21 cellular contexts compared by ENCODE assay signal in the genomic region with DNA sequence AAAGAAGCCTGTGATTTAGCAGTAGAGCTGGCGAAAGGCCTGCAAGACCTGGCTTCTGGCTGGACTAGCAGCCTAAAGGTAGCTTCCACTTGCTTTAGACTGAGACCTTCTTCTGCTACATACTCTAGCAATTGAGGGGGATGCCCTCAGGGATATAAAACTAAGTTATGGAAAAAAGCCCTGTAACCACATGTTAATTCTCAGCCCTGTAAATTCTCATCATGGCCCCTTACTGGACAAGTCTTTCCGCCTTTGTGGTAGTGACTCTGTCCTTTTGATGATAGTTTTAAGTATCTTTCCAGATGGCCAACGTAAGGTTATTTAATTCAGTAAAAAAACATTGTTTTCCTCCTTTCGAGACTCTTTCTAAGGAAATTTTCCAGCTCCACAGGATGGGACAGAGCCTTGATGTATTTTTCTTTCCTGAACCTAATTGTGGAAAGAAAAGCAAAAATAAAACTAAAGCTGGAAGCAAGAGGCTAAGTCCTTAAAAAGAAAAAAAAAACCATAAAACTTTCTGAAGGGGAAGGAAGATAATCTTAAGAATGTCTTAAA. TPM values are rescaled to one million over a fixed set of nuclear protein-coding genes. Genes with fewer than 3 reads are reported as not detected.
DNase-seq lines count a peak whose midpoint lies in the region; ATAC-seq and TF ChIP-seq lines count a peak whose summit lies in the region.
"Had no signal": no experiment of that assay in that cellular context is flagged by ENCODE, and none has a peak within 500 bp of the region (broad histone marks: within the 10 kb centered on the region; RNA-seq: fewer than 3 reads in every experiment).

No MANE protein-coding gene starts in this region.

- no peak for TF ChIP-seq EP300 in esophagus muscularis mucosa (IDR thresholded peaks at IDR 0.05)

- intact Hi-C loops in esophagus muscularis mucosa (cut with DNase I): no loop called here

- no peaks in the 10 kb centered on the region for H3K27me3 Mint-ChIP-seq in osteocyte (ENCODE audit: unreplicated experiment)
- peaks cover 2% of the 10 kb centered on the region for H3K27me3 Mint-ChIP-seq in activated naive CD8-positive, alpha-beta T cell treated with anti-CD3 and anti-CD28 coated beads, Interleukin-2, amount 50 U/mL, for 24 hours
- H3K27me3 Mint-ChIP-seq: activated CD4-positive, alpha-beta memory T cell treated with anti-CD3 and anti-CD28 coated beads, Interleukin-2, amount 10 ng/mL, durations not matched to agents 7 days and 5 days; natural killer cell treated with Interleukin-12 subunit alpha and Interleukin-12 subunit beta and Interleukin-15 and Interleukin-18, amount 100 ng/mL, for 72 hours had no signal

- H3K9me3 Mint-ChIP-seq in osteocyte (ENCODE audit: unreplicated experiment): peaks cover 8% of the 10 kb centered on the region
- H3K9me3 Mint-ChIP-seq in activated naive CD8-positive, alpha-beta T cell treated with anti-CD3 and anti-CD28 coated beads, Interleukin-2, amount 50 U/mL, for 24 hours: peaks cover 14% of the 10 kb centered on the region

- ATAC-seq in activated naive CD8-positive, alpha-beta T cell treated with anti-CD3 and anti-CD28 coated beads, Interleukin-2, amount 50 U/mL, for 24 hours: no peak
- ATAC-seq in GM21528 (IDR thresholded peaks at IDR 0.05; ENCODE audit: low FRiP score, unreplicated experiment): no peak
- ATAC-seq: natural killer cell treated with Interleukin-12 subunit alpha and Interleukin-12 subunit beta and Interleukin-15 and Interleukin-18, amount 100 ng/mL, for 72 hours had no signal

- no peaks in the 10 kb centered on the region for H3K36me3 ChIP-seq in esophagus muscularis mucosa
- H3K36me3 ChIP-seq: spleen had no signal

- no peak for TF ChIP-seq CTCF in AG10803 (conservative IDR thresholded peaks at IDR 0.05; ENCODE audit: low read length)
- TF ChIP-seq CTCF in esophagus muscularis mucosa (IDR thresholded peaks at IDR 0.05): no peak
- TF ChIP-seq CTCF in osteocyte (IDR thresholded peaks at IDR 0.05): no peak

- no peak for TF ChIP-seq POLR2A in esophagus muscularis mucosa (IDR thresholded peaks at IDR 0.05; ENCODE audit: low read depth)

- peaks cover 36% of the 10 kb centered on the region for H3K4me1 Mint-ChIP-seq in osteocyte (ENCODE audit: unreplicated experiment)
- H3K4me1 Mint-ChIP-seq in activated naive CD8-positive, alpha-beta T cell treated with anti-CD3 and anti-CD28 coated beads, Interleukin-2, amount 50 U/mL, for 24 hours: peaks cover 2% of the 10 kb centered on the region
- H3K4me1 Mint-ChIP-seq: activated CD4-positive, alpha-beta memory T cell treated with anti-CD3 and anti-CD28 coated beads, Interleukin-2, amount 10 ng/mL, durations not matched to agents 7 days and 5 days had no signal

- H3K4me3 Mint-ChIP-seq in osteocyte (ENCODE audit: unreplicated experiment): no peak overlapping the region
- no peak overlapping the region for H3K4me3 Mint-ChIP-seq in activated naive CD8-positive, alpha-beta T cell treated with anti-CD3 and anti-CD28 coated beads, Interleukin-2, amount 50 U/mL, for 24 hours
- H3K4me3 Mint-ChIP-seq: activated B cell treated with CpG ODN at 0.5 μM for 24 hours; activated CD4-positive, alpha-beta memory T cell treated with anti-CD3 and anti-CD28 coated beads, Interleukin-2, amount 10 ng/mL, durations not matched to agents 7 days and 5 days; activated T-cell treated with anti-CD3 and anti-CD28 coated beads, Interleukin-2, amount 50 U/mL, for 24 hours; natural killer cell treated with Interleukin-12 subunit alpha and Interleukin-12 subunit beta and Interleukin-15 and Interleukin-18, amount 100 ng/mL, for 72 hours had no signal

- H3K9me3 ChIP-seq in esophagus muscularis mucosa: peaks cover 0 to 8% (median 0%) of the 10 kb centered on the region in 4 donors

- H3K4me1 ChIP-seq in esophagus muscularis mucosa: peaks cover 8 to 17% (median 14%) of the 10 kb centered on the region in 4 donors

- DNase-seq in AG10803 (ENCODE audit: low read depth): peak; percentile 47
- peak; percentile 53 for DNase-seq in M059J (ENCODE audit: low read depth)
- peak; percentile 29 for DNase-seq in esophagus muscularis mucosa (ENCODE audit: extremely low spot score)
- no peak for DNase-seq in osteocyte (ENCODE audit: extremely low spot score, unreplicated experiment)
- DNase-seq in activated CD4-positive, alpha-beta T cell treated with anti-CD3 and anti-CD28 coated beads for 4 hours: no peak
- no peak for DNase-seq in GF-D8 (lab: John Stamatoyannopoulos, UW)
- DNase-seq in activated naive CD8-positive, alpha-beta T cell treated with anti-CD3 and anti-CD28 coated beads, Interleukin-2, amount 50 U/mL, for 24 hours: no peak
- DNase-seq: activated B cell treated with CpG ODN at 0.5 μM for 24 hours; activated CD4-positive, alpha-beta memory T cell treated with anti-CD3 and anti-CD28 coated beads, Interleukin-2, amount 10 ng/mL, durations not matched to agents 7 days and 5 days; activated naive CD4-positive, alpha-beta T cell treated with anti-CD3 and anti-CD28 coated beads, Interleukin-2, amount 50 U/mL, for 16 hours; activated T-cell treated with anti-CD3 and anti-CD28 coated beads, Interleukin-2, amount 50 U/mL, for 24 hours; kidney; NCI-H1417; NCI-H2107; NCI-H526; spleen; T-helper 9 cell had no signal

- no peak overlapping the region for H3K4me3 ChIP-seq in AG10803 (ENCODE audit: low read length)
- no peak overlapping the region for H3K4me3 ChIP-seq in esophagus muscularis mucosa
- H3K4me3 ChIP-seq: coronary artery, spleen had no signal

- no peaks in the 10 kb centered on the region for H3K27me3 ChIP-seq in esophagus muscularis mucosa
- H3K27me3 ChIP-seq: spleen had no signal

- peak overlapping the region; percentile 84 for H3K27ac Mint-ChIP-seq in osteocyte (ENCODE audit: unreplicated experiment)
- no peak overlapping the region for H3K27ac Mint-ChIP-seq in activated naive CD8-positive, alpha-beta T cell treated with anti-CD3 and anti-CD28 coated beads, Interleukin-2, amount 50 U/mL, for 24 hours
- H3K27ac Mint-ChIP-seq: activated B cell treated with CpG ODN at 0.5 μM for 24 hours; activated CD4-positive, alpha-beta memory T cell treated with anti-CD3 and anti-CD28 coated beads, Interleukin-2, amount 10 ng/mL, durations not matched to agents 7 days and 5 days; activated T-cell treated with anti-CD3 and anti-CD28 coated beads, Interleukin-2, amount 50 U/mL, for 24 hours had no signal

- WGBS in esophagus muscularis mucosa: 61% methylated on average over 4 of the region's 4 CpGs

- no peak overlapping the region for H3K27ac ChIP-seq in esophagus muscularis mucosa (replicated peaks in 1 of 4)

- peaks cover 5% of the 10 kb centered on the region for H3K36me3 Mint-ChIP-seq in osteocyte (ENCODE audit: unreplicated experiment)
- peaks cover 2% of the 10 kb centered on the region for H3K36me3 Mint-ChIP-seq in activated naive CD8-positive, alpha-beta T cell treated with anti-CD3 and anti-CD28 coated beads, Interleukin-2, amount 50 U/mL, for 24 hours (ENCODE audit: low read depth)

RNA-seq across cellular contexts. Expression of a gene that starts 25.3 kb away (rescaled TPM):
- 21.7 TPM in 1 of 2 replicates, not detected in the other for total RNA-seq in M059J (2014; rRNA removed; shearing (Covaris generic))
- total RNA-seq in esophagus muscularis mucosa (1 to 10 TPM in 2 of 4 donors, under 1 TPM in 1, not detected in 1; 0.11 to 5.5 (median 2.7) TPM), osteocyte (not detected in 2 replicates)
- total RNA-seq: activated B cell treated with CpG ODN at 0.5 μM for 24 hours; activated CD4-positive, alpha-beta memory T cell treated with anti-CD3 and anti-CD28 coated beads, Interleukin-2, amount 10 ng/mL, durations not matched to agents 7 days and 5 days; natural killer cell treated with Interleukin-12 subunit alpha and Interleukin-12 subunit beta and Interleukin-15 and Interleukin-18, amount 100 ng/mL, for 72 hours; pulmonary artery endothelial cell; spleen had no signal

Comparison
In these comparisons a context has a peak if more than half of its experiments do, and no peak if none do; other contexts are left out.
1. DNase-seq: peak in AG10803 (single experiment), M059J (single experiment) and esophagus muscularis mucosa (single experiment); none in osteocyte (single experiment), activated CD4-positive, alpha-beta T cell treated with anti-CD3 and anti-CD28 coated beads for 4 hours (0 of 2), GF-D8 (single experiment) and activated naive CD8-positive, alpha-beta T cell treated with anti-CD3 and anti-CD28 coated beads, Interleukin-2, amount 50 U/mL, for 24 hours (single experiment).